ENCODE assay signal across 21 cellular contexts in the genomic region with DNA sequence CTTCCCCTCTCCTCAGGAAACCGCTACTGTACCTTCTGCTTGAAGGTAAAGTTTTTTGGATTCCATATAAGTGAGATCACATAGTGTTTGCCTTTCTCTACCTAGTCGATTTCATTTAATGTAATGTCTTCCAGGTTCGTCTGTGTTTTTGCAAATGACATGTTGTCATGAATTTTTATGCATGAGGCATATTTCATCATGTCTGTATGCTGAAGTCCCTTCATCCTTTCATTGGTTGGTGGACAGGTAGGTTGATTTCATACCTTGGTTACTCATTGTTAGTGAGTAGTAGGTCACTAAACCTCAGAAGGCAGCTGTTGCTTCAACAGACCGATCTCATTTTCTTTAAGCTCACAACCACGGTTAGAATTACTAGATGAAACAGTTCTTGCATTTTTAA.
"Had no signal": no experiment of that assay in that cellular context is flagged by ENCODE, and none has a peak within 500 bp of the region (broad histone marks: within the 10 kb centered on the region; RNA-seq: fewer than 3 reads in every experiment).

No MANE protein-coding gene starts in this region.

- H3K36me3 ChIP-seq: right atrium auricular region, sigmoid colon, stomach, thoracic aorta, transverse colon had no signal

- H3K27ac ChIP-seq: hepatocyte, right atrium auricular region, sigmoid colon, skin epidermis, stomach, thoracic aorta, transverse colon had no signal

- H3K79me2 ChIP-seq: hepatocyte had no signal

- H2AFZ ChIP-seq: hepatocyte had no signal

- ATAC-seq: effector memory CD8-positive, alpha-beta T cell; left colon; left ventricle myocardium superior; mucosa of descending colon; naive thymus-derived CD8-positive, alpha-beta T cell had no signal

- H3K9me3 ChIP-seq: mucosa of descending colon, right atrium auricular region, sigmoid colon, stomach, thoracic aorta, transverse colon had no signal

- H3K27me3 ChIP-seq: hepatocyte, right atrium auricular region, sigmoid colon had no signal

- H3K4me3 ChIP-seq: hepatocyte, lung, mucosa of descending colon, right atrium auricular region, sigmoid colon, skin epidermis, stomach, thoracic aorta, transverse colon had no signal

- DNase-seq: effector memory CD8-positive, alpha-beta T cell; erythroblast; foreskin melanocyte; head of caudate nucleus; kidney; left colon; left ventricle myocardium superior; mucosa of descending colon; naive thymus-derived CD8-positive, alpha-beta T cell; posterior cingulate gyrus; sigmoid colon; stimulated activated CD4-positive, alpha-beta T cell treated with anti-CD3 and anti-CD28 coated beads, Interleukin-2, amount 100 ng/mL, for 24 hours; stimulated activated naive CD4-positive, alpha-beta T cell; stomach; substantia nigra; transverse colon had no signal

- H3K4me1 ChIP-seq: right atrium auricular region, transverse colon had no signal
